Comparison of ENCODE assay signal across 8 cellular contexts in the genomic region with DNA sequence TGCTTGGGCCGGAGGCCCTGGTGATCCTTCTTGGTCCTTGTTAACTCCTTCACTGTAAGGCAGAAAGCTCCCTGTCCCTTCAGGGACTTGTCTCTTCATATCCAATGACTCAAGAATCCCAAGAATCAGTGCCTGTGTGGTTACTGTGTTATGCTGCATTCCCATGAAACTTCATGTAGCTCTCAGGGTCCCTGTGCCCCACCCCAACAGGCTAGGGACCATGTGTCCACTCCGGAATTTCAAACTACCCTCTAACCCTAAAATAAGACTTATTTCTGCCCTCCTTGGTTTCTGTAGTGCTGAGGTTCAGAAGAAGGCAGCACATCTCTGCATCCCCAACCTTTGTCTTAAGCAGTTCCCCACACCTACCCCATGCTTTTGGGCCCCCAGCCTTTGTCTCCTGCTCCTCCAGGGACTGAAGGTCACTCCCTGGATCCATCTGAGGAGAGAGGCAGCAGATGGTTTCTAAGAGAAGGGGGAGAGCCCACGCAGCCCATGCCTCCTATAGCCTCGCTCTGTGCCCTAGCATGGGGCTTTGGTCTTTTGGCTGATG. TPM values are rescaled to one million over a fixed set of nuclear protein-coding genes. Genes with fewer than 3 reads are reported as not detected.
DNase-seq lines count a peak whose midpoint lies in the region; FAIRE-seq and TF ChIP-seq lines count a peak whose summit lies in the region.

No MANE protein-coding gene starts in this region.

- peak overlapping the region in 9 of 11 experiments; percentile 49 to 96 (median 74); a peak in 18 of 22 replicates for H3K27ac ChIP-seq in BLaER1 treated with 17β-estradiol and CSF1 and Interleukin-3, amounts not matched to agents 10 nM and 100 nM
- H3K27ac ChIP-seq in OCI-LY1 (ENCODE audit: low read depth, low read length, poor library complexity, severe bottlenecking) (no peak overlapping the region), fibroblast of lung (ENCODE audit: insufficient read depth, low read length) (peak overlapping the region; percentile 93)

- peaks cover 6 to 18% (median 15%) of the 10 kb centered on the region in 11 experiments; a peak in 21 of 22 replicates for H3K36me3 ChIP-seq in BLaER1 treated with 17β-estradiol and CSF1 and Interleukin-3, amounts not matched to agents 10 nM and 100 nM
- H3K36me3 ChIP-seq in OCI-LY1 (ENCODE audit: insufficient read depth, low read length) (peaks cover 11% of the 10 kb centered on the region; the same call in 1 of the 2 replicates), fibroblast of lung (ENCODE audit: control insufficient read depth, insufficient read depth, low read length) (peaks cover 14% of the 10 kb centered on the region)

- peaks cover 21% of the 10 kb centered on the region for H3K4me1 Mint-ChIP-seq in progenitor cell of endocrine pancreas (ENCODE audit: low read depth)
- peaks cover 20% of the 10 kb centered on the region for H3K4me1 Mint-ChIP-seq in activated naive CD4-positive, alpha-beta T cell treated with anti-CD3 and anti-CD28 coated beads for 36 hours (ENCODE audit: low read depth)

- no peaks in the 10 kb centered on the region for H3K27me3 ChIP-seq in BLaER1 treated with 17β-estradiol and CSF1 and Interleukin-3, amounts not matched to agents 10 nM and 100 nM
- H3K27me3 ChIP-seq in OCI-LY1 (ENCODE audit: insufficient read depth, low read length) (peaks cover 4% of the 10 kb centered on the region; the same call in 1 of the 2 replicates), fibroblast of lung (ENCODE audit: control insufficient read depth, insufficient read depth, low read length) (no peaks in the 10 kb centered on the region)

- peak overlapping the region; percentile 81 for H3K27ac Mint-ChIP-seq in progenitor cell of endocrine pancreas
- H3K27ac Mint-ChIP-seq in activated naive CD4-positive, alpha-beta T cell treated with anti-CD3 and anti-CD28 coated beads for 36 hours: no peak overlapping the region

- peaks cover 49% of the 10 kb centered on the region for H3K27me3 Mint-ChIP-seq in progenitor cell of endocrine pancreas
- H3K27me3 Mint-ChIP-seq in activated naive CD4-positive, alpha-beta T cell treated with anti-CD3 and anti-CD28 coated beads for 36 hours (ENCODE audit: low read depth): peaks cover 28% of the 10 kb centered on the region

- H4K20me1 ChIP-seq in BLaER1 treated with 17β-estradiol and CSF1 and Interleukin-3, amounts not matched to agents 10 nM and 100 nM: peaks cover 0 to 22% (median 0%) of the 10 kb centered on the region in 11 experiments; a peak in 2 of 22 replicates
- no peaks in the 10 kb centered on the region for H4K20me1 ChIP-seq in OCI-LY1 (ENCODE audit: insufficient read depth, low read length)
- H4K20me1 ChIP-seq in fibroblast of lung (ENCODE audit: control insufficient read depth, extremely low read depth, insufficient read depth, low read length): no peaks in the 10 kb centered on the region

- no peaks in the 10 kb centered on the region for H3K36me3 Mint-ChIP-seq in progenitor cell of endocrine pancreas (ENCODE audit: insufficient read depth)
- no peaks in the 10 kb centered on the region for H3K36me3 Mint-ChIP-seq in activated naive CD4-positive, alpha-beta T cell treated with anti-CD3 and anti-CD28 coated beads for 36 hours (ENCODE audit: low read depth)

- intact Hi-C loops in activated naive CD4-positive, alpha-beta T cell treated with anti-CD3 and anti-CD28 coated beads for 36 hours (cut with micrococcal nuclease): loop anchor here (10.0 kb wide), 1 partner anchor 412 kb away; a partner anchor contains a TSS

- peak; percentile 62 to 80 for DNase-seq in fibroblast of lung (ENCODE audit: low read depth in 2 of 2)
- DNase-seq in progenitor cell of endocrine pancreas (ENCODE audit: low spot score, unreplicated experiment): no peak
- DNase-seq in NCI-H510A (lab: John Stamatoyannopoulos, UW): no peak
- no peak for DNase-seq in activated naive CD4-positive, alpha-beta T cell treated with anti-CD3 and anti-CD28 coated beads for 36 hours
- DNase-seq in GM19239 (ENCODE audit: insufficient read length, low spot score): no peak
- no peak for DNase-seq in MV-4-11 (lab: John Stamatoyannopoulos, UW)

- H3K79me2 ChIP-seq in OCI-LY1 (ENCODE audit: insufficient read depth, low read length): no peaks in the 10 kb centered on the region
- H3K79me2 ChIP-seq in fibroblast of lung (ENCODE audit: control insufficient read depth, insufficient read depth, low read length): peaks cover 44% of the 10 kb centered on the region

- peak overlapping the region; percentile 86 to 100 (median 97) for H3K4me2 ChIP-seq in BLaER1 treated with 17β-estradiol and CSF1 and Interleukin-3, amounts not matched to agents 10 nM and 100 nM
- H3K4me2 ChIP-seq in OCI-LY1 (ENCODE audit: low read length): peak overlapping the region; percentile 71
- peak overlapping the region; percentile 99 for H3K4me2 ChIP-seq in fibroblast of lung (ENCODE audit: extremely low read depth, insufficient read depth, low read length)

- H3K9me2 ChIP-seq in OCI-LY1 (ENCODE audit: low read depth, low read length): no peaks in the 10 kb centered on the region

- TF ChIP-seq CTCF in OCI-LY1 (IDR thresholded peaks at IDR 0.05; ENCODE audit: low read length) (no peak), fibroblast of lung (conservative IDR thresholded peaks at IDR 0.05 in 1 of 2, IDR thresholded peaks at IDR 0.05 in 1 of 2; ENCODE audit: low read depth in 1 of 2, low read length in 2 of 2) (no peak), progenitor cell of endocrine pancreas (IDR thresholded peaks at IDR 0.05; ENCODE audit: unreplicated experiment) (no peak)

- H2AFZ ChIP-seq in OCI-LY1 (ENCODE audit: low read length): peak overlapping the region; percentile 35; the same call in 1 of the 2 replicates
- peak overlapping the region; percentile 81 for H2AFZ ChIP-seq in fibroblast of lung (ENCODE audit: low read length)

- peaks cover 73 to 91% (median 87%) of the 10 kb centered on the region in 10 experiments for H3K4me1 ChIP-seq in BLaER1 treated with 17β-estradiol and CSF1 and Interleukin-3, amounts not matched to agents 10 nM and 100 nM
- H3K4me1 ChIP-seq in OCI-LY1 (ENCODE audit: insufficient read depth, low read length, severe bottlenecking) (peaks cover 38% of the 10 kb centered on the region), fibroblast of lung (ENCODE audit: control insufficient read depth, extremely low read depth, insufficient read depth, low read length) (peaks cover 31% of the 10 kb centered on the region)

- H3K9me3 Mint-ChIP-seq in progenitor cell of endocrine pancreas (ENCODE audit: low read depth): no peaks in the 10 kb centered on the region
- no peaks in the 10 kb centered on the region for H3K9me3 Mint-ChIP-seq in activated naive CD4-positive, alpha-beta T cell treated with anti-CD3 and anti-CD28 coated beads for 36 hours

- no peaks in the 10 kb centered on the region for H3F3A ChIP-seq in OCI-LY1 (ENCODE audit: insufficient read depth, low read length)

- H3K4me3 ChIP-seq in BLaER1 treated with 17β-estradiol and CSF1 and Interleukin-3, amounts not matched to agents 10 nM and 100 nM: peak overlapping the region in 9 of 10 experiments; percentile 55 to 79 (median 73); a peak in 19 of 20 replicates
- H3K4me3 ChIP-seq in OCI-LY1 (ENCODE audit: low read depth, low read length, poor library complexity, severe bottlenecking): peak overlapping the region; percentile 81
- peak overlapping the region; percentile 61 to 99 (median 78) for H3K4me3 ChIP-seq in fibroblast of lung (replicated peaks in 1 of 4; ENCODE audit: control extremely low read depth in 1 of 4, insufficient read depth in 1 of 4, low read depth in 3 of 4, low read length in 4 of 4)

- peak overlapping the region in 10 of 11 experiments; percentile 15 to 91 (median 75); a peak in 18 of 22 replicates for H3K9ac ChIP-seq in BLaER1 treated with 17β-estradiol and CSF1 and Interleukin-3, amounts not matched to agents 10 nM and 100 nM
- H3K9ac ChIP-seq in OCI-LY1 (ENCODE audit: low read length) (peak overlapping the region; percentile 57; the same call in 1 of the 2 replicates), fibroblast of lung (ENCODE audit: insufficient read depth, low read length) (peak overlapping the region; percentile 58)

- H3K9me3 ChIP-seq in BLaER1 treated with 17β-estradiol and CSF1 and Interleukin-3, amounts not matched to agents 10 nM and 100 nM (replicated peaks in 1 of 11): peaks cover 0 to 9% (median 4%) of the 10 kb centered on the region in 11 experiments; a peak in 8 of 22 replicates
- H3K9me3 ChIP-seq in OCI-LY1 (ENCODE audit: low read length): no peaks in the 10 kb centered on the region
- H3K9me3 ChIP-seq in fibroblast of lung (ENCODE audit: control insufficient read depth, insufficient read depth, low read depth, low read length): no peaks in the 10 kb centered on the region

- CTCF ChIA-PET in activated naive CD4-positive, alpha-beta T cell treated with anti-CD3 and anti-CD28 coated beads for 36 hours (lab: Charles Lee): interaction anchor here (1.7 kb wide), 1 partner anchor 10 kb away, joined by 3 read pairs; no protein-coding TSS in a partner anchor

- peak overlapping the region; percentile 60 for H3K4me3 Mint-ChIP-seq in progenitor cell of endocrine pancreas (ENCODE audit: low read depth)
- H3K4me3 Mint-ChIP-seq in activated naive CD4-positive, alpha-beta T cell treated with anti-CD3 and anti-CD28 coated beads for 36 hours: no peak overlapping the region

- FAIRE-seq in GM19239 (lab: Jason Lieb, UNC): no peak

RNA-seq across cellular contexts. Expression of a gene that starts 0.5 kb away (rescaled TPM):
- total RNA-seq in fibroblast of lung (70.4 and 201 TPM in 2 replicates), progenitor cell of endocrine pancreas (4.7 and 5.2 TPM in 2 replicates)
- 51.2 and 66.1 TPM in 2 replicates for polyA plus RNA-seq in fibroblast of lung
- polyA plus RNA-seq in fibroblast of lung (2012): 97.9 and 99.1 TPM in 2 replicates
- 385 and 456 TPM in 2 replicates for polyA minus RNA-seq in fibroblast of lung (ENCODE audit: low replicate concordance)
- total RNA-seq in activated naive CD4-positive, alpha-beta T cell treated with anti-CD3 and anti-CD28 coated beads for 36 hours: 1 to 10 TPM; 1.2 to 1.4 TPM

RNA-seq across cellular contexts. Expression of a gene that starts 23.9 kb away (rescaled TPM):
- total RNA-seq in fibroblast of lung (79.9 and 132 TPM in 2 replicates), progenitor cell of endocrine pancreas (121 and 138 TPM in 2 replicates)
- 38.8 and 39.8 TPM in 2 replicates for polyA plus RNA-seq in fibroblast of lung
- polyA plus RNA-seq in fibroblast of lung (2012): 26.1 and 26.6 TPM in 2 replicates
- 52.3 and 109 TPM in 2 replicates for polyA minus RNA-seq in fibroblast of lung (ENCODE audit: low replicate concordance)
- total RNA-seq in activated naive CD4-positive, alpha-beta T cell treated with anti-CD3 and anti-CD28 coated beads for 36 hours: 10 to 100 TPM; 18.9 to 22.3 TPM

Comparison
In these comparisons a context has a peak if more than half of its experiments do, and no peak if none do; other contexts are left out.
1. DNase-seq: peak in fibroblast of lung (2 of 2); none in progenitor cell of endocrine pancreas (single experiment), NCI-H510A (single experiment), activated naive CD4-positive, alpha-beta T cell treated with anti-CD3 and anti-CD28 coated beads for 36 hours (single experiment), GM19239 (single experiment) and MV-4-11 (single experiment).
2. RNA of a gene that starts 0.5 kb away (total RNA-seq): 70.4 to 201 TPM in fibroblast of lung; 4.7 to 5.2 TPM in progenitor cell of endocrine pancreas and 1.2 to 1.4 TPM in activated naive CD4-positive, alpha-beta T cell treated with anti-CD3 and anti-CD28 coated beads for 36 hours; every median in the first group is over 10 times any median in the second.
3. Peak in every context shown above with its lines, with median percentiles within 50 percentile points of each other: H3K4me2 ChIP-seq, H3K4me3 ChIP-seq and H3K9ac ChIP-seq.